In genomic region chr2:206442854-206443734, GRCh38 we compare ENCODE assay signal across 8 cellular contexts. TPM values are rescaled to one million over a fixed set of nuclear protein-coding genes. Genes with fewer than 3 reads are reported as not detected.
DNase-seq lines count a peak whose midpoint lies in the region; TF ChIP-seq lines count a peak whose summit lies in the region.

A gene with protein sequence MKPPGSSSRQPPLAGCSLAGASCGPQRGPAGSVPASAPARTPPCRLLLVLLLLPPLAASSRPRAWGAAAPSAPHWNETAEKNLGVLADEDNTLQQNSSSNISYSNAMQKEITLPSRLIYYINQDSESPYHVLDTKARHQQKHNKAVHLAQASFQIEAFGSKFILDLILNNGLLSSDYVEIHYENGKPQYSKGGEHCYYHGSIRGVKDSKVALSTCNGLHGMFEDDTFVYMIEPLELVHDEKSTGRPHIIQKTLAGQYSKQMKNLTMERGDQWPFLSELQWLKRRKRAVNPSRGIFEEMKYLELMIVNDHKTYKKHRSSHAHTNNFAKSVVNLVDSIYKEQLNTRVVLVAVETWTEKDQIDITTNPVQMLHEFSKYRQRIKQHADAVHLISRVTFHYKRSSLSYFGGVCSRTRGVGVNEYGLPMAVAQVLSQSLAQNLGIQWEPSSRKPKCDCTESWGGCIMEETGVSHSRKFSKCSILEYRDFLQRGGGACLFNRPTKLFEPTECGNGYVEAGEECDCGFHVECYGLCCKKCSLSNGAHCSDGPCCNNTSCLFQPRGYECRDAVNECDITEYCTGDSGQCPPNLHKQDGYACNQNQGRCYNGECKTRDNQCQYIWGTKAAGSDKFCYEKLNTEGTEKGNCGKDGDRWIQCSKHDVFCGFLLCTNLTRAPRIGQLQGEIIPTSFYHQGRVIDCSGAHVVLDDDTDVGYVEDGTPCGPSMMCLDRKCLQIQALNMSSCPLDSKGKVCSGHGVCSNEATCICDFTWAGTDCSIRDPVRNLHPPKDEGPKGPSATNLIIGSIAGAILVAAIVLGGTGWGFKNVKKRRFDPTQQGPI (plus strand): TSS chr2:206443532. CDS start chr2:206443867, 335 bp downstream.

- H3K27me3 Mint-ChIP-seq in endothelial cell (ENCODE audit: unreplicated experiment) (peaks cover 8% of the 10 kb centered on the region), mesothelial cell of epicardium (ENCODE audit: low read depth) (peaks cover 88% of the 10 kb centered on the region)

- H3K4me3 Mint-ChIP-seq in endothelial cell (ENCODE audit: unreplicated experiment), result peak within 1 kb of the TSS; percentile 93
- H3K4me3 Mint-ChIP-seq in mesothelial cell of epicardium, result peak within 1 kb of the TSS; percentile 80

- H3K9me3 Mint-ChIP-seq in endothelial cell (ENCODE audit: unreplicated experiment), result no peaks in the 10 kb centered on the region
- no peaks in the 10 kb centered on the region for H3K9me3 Mint-ChIP-seq in mesothelial cell of epicardium

- peaks cover 15% of the 10 kb centered on the region for H3K4me1 Mint-ChIP-seq in endothelial cell (ENCODE audit: unreplicated experiment)
- H3K4me1 Mint-ChIP-seq in mesothelial cell of epicardium, result peaks cover 18% of the 10 kb centered on the region

- POLR2A ChIA-PET in HEK293T (lab: Yijun Ruan, JAX), result no interaction called here

- DNase-seq in GM04504 (ENCODE audit: low read depth) (peak; percentile 14), HEK293T (ENCODE audit: extremely low spot score) (peak; percentile 90), NCI-H2196 (lab: John Stamatoyannopoulos, UW; ENCODE audit: unreplicated experiment) (peak; percentile 56), endothelial cell (ENCODE audit: low spot score) (peak; percentile 63), mesothelial cell of epicardium (ENCODE audit: low spot score in 2 of 2, unreplicated experiment in 2 of 2) (peak; percentile 33 to 66), amniotic stem cell (lab: John Stamatoyannopoulos, UW) (no peak)
- DNase-seq in activated CD8-positive, alpha-beta memory T cell treated with anti-CD3 and anti-CD28 coated beads for 48 hours (ENCODE audit: low read depth in 2 of 3, low spot score in 2 of 3), result peak in 2 of 3 experiments; percentile 1 to 18
- peak; percentile 24 for DNase-seq in stimulated activated CD8-positive, alpha-beta memory T cell treated with anti-CD3 and anti-CD28 coated beads, Interleukin-7, amount 100 ng/mL, for 24 hours (ENCODE audit: low read depth)

- H3K27ac Mint-ChIP-seq in endothelial cell (ENCODE audit: unreplicated experiment), result peak within 1 kb of the TSS; percentile 18
- no peak within 1 kb of the TSS for H3K27ac Mint-ChIP-seq in mesothelial cell of epicardium

- H3K36me3 Mint-ChIP-seq in endothelial cell (ENCODE audit: low read depth, unreplicated experiment) (peaks cover 5% of the 10 kb centered on the region), mesothelial cell of epicardium (no peaks in the 10 kb centered on the region)

- CTCF ChIA-PET in HEK293T (lab: Yijun Ruan, JAX), result no interaction called here

- TF ChIP-seq CTCF in endothelial cell (IDR thresholded peaks at IDR 0.05; ENCODE audit: unreplicated experiment) (no peak), mesothelial cell of epicardium (IDR thresholded peaks at IDR 0.05; ENCODE audit: unreplicated experiment) (no peak)

TF ChIP-seq in HEK293T, 16 proteins besides CTCF, POLR2A, EP300 and RAD21:
- TF ChIP-seq CTBP1 (IDR thresholded peaks at IDR 0.05; ENCODE audit: borderline replicate concordance), result no peak; the same call in 1 of the 2 replicates

RNA-seq across cellular contexts. Expression of the gene that starts here (rescaled TPM):
- total RNA-seq in endothelial cell (ENCODE audit: unreplicated experiment), result 12.0 TPM
- total RNA-seq in mesothelial cell of epicardium, result 6.9 to 8.6 TPM (median 8.5 TPM) in 3 replicates
